Comparison of ENCODE assay signal across 9 cellular contexts in the genomic region with DNA sequence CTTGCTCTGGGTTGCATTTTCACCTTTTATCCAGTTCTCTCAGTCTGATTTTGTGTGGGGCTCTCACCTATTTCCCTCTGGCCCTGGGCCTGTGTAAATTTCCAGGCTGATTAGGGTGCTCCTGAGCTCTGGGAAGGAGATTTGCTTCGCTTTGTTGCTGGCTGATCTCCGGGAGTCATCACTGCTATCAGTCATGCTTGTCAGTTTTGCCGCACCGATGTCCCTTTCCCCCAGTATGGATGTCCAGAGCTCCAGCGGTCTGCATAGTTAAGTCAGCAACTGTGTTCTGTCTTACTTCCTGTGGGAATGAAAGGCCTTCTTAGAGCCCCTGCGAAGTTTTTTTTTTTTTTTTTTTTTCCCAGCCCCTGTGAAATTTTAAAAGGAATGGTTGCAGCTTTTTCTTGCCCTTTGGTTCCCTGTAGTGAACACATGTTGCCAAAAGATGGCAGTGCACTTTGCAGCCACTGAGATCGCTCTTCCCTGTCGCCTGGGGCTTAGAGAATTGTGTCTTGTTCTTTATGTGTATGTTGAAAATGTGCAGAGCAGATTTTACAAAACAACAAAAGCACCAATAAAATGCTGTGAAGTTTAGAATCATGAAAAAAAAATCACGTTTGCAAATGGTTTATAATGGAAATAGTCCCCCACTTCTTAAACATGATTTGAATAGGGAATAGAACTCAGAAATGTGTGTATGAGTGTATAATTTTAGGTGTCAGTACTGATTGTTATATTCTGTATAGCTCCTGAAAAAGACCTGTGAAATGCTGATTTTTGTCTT.
DNase-seq lines count a peak whose midpoint lies in the region; ATAC-seq, FAIRE-seq and TF ChIP-seq lines count a peak whose summit lies in the region.
"Had no signal": no experiment of that assay in that cellular context is flagged by ENCODE, and none has a peak within 500 bp of the region (broad histone marks: within the 10 kb centered on the region; RNA-seq: fewer than 3 reads in every experiment).

No MANE protein-coding gene starts in this region.

- H3K4me3 Mint-ChIP-seq in CD14-positive monocyte, result no peak overlapping the region
- H3K4me3 Mint-ChIP-seq: IgD-negative memory B cell had no signal

- H3K27me3 ChIP-seq in liver (ENCODE audit: control insufficient read depth in 4 of 4, insufficient read depth in 4 of 4, low read length in 3 of 4), result no peaks in the 10 kb centered on the region

- peaks cover 5 to 23% (median 6%) of the 10 kb centered on the region in 3 donors for H3K27me3 Mint-ChIP-seq in CD14-positive monocyte (ENCODE audit: low read depth in 3 of 3)

- peak overlapping the region; percentile 27 to 55 (median 35) for H3K4me3 ChIP-seq in liver (ENCODE audit: low read depth in 1 of 3, low read length in 3 of 3)

- TF ChIP-seq CTCF in CD14-positive monocyte (IDR thresholded peaks at IDR 0.05) (peak; percentile 74), liver (IDR thresholded peaks at IDR 0.05; ENCODE audit: low read depth, low read length, missing input control) (peak; percentile 77)

- H3K9me3 Mint-ChIP-seq in CD14-positive monocyte, result no peaks in the 10 kb centered on the region
- H3K9me3 Mint-ChIP-seq: IgD-negative memory B cell had no signal

- H3K27ac Mint-ChIP-seq in CD14-positive monocyte, result no peak overlapping the region
- H3K27ac Mint-ChIP-seq: IgD-negative memory B cell had no signal

- no peaks in the 10 kb centered on the region for H3K4me1 Mint-ChIP-seq in CD14-positive monocyte
- H3K4me1 Mint-ChIP-seq: IgD-negative memory B cell had no signal

- intact Hi-C loops in CD14-positive monocyte (cut with micrococcal nuclease), result no loop called here

- FAIRE-seq in colon (lab: Jason Lieb, UNC), result peak; percentile 77

- 8% methylated on average over 9 of the region's 9 CpGs for WGBS in liver

- H3K9me3 ChIP-seq in liver (ENCODE audit: control insufficient read depth in 4 of 4, low read length in 3 of 4), result no peaks in the 10 kb centered on the region

- peak; percentile 82 to 85 for TF ChIP-seq RAD21 in liver (IDR thresholded peaks at IDR 0.05)

- H3K36me3 ChIP-seq in liver (ENCODE audit: control insufficient read depth in 4 of 4, insufficient read depth in 3 of 4, low read depth in 1 of 4, low read length in 3 of 4), result no peaks in the 10 kb centered on the region

- no peaks in the 10 kb centered on the region for H3K36me3 Mint-ChIP-seq in CD14-positive monocyte

- H3K27ac ChIP-seq in liver (ENCODE audit: low read depth in 1 of 2, low read length in 2 of 2), result peak overlapping the region; percentile 95 to 96

- ATAC-seq in GM19463 (IDR thresholded peaks at IDR 0.05; ENCODE audit: unreplicated experiment) (peak; percentile 52), GM18520 (IDR thresholded peaks at IDR 0.05; ENCODE audit: unreplicated experiment) (no peak), HG03439 (IDR thresholded peaks at IDR 0.05; ENCODE audit: unreplicated experiment) (no peak)

- H3K4me1 ChIP-seq in liver (ENCODE audit: control insufficient read depth in 4 of 4, insufficient read depth in 4 of 4, low read length in 3 of 4), result peaks cover 3 to 53% (median 35%) of the 10 kb centered on the region in 4 donors

- H3K9ac ChIP-seq in liver (ENCODE audit: low read depth in 1 of 2, low read length in 2 of 2), result peak overlapping the region; percentile 28 to 96

- DNase-seq in CD14-positive monocyte (ENCODE audit: low spot score) (no peak), NCI-H2196 treated with DMSO at 0.1 percent for 48 hours (lab: John Stamatoyannopoulos, UW; ENCODE audit: unreplicated experiment) (peak; percentile 9), NCI-H187 (lab: John Stamatoyannopoulos, UW) (no peak)

TF ChIP-seq in liver, 16 proteins besides CTCF, POLR2A, EP300 and RAD21:
- peak in 1 of 2 donors; percentile 79 for TF ChIP-seq RXRA (IDR thresholded peaks at IDR 0.05)
- TF ChIP-seq EGR1 (IDR thresholded peaks at IDR 0.05; ENCODE audit: low read depth in 2 of 2), result no peak
- TF ChIP-seq, protein P1, sequence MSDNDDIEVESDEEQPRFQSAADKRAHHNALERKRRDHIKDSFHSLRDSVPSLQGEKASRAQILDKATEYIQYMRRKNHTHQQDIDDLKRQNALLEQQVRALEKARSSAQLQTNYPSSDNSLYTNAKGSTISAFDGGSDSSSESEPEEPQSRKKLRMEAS (IDR thresholded peaks at IDR 0.05), result no peak
- peak; percentile 32 for TF ChIP-seq TAF1 (conservative IDR thresholded peaks at IDR 0.05)
- TF ChIP-seq HNF4G (IDR thresholded peaks at IDR 0.05), result no peak
- peak; percentile 25 to 53 for TF ChIP-seq HNF4A (conservative IDR thresholded peaks at IDR 0.05)
- no peak for TF ChIP-seq FOXA1 (IDR thresholded peaks at IDR 0.05)
- TF ChIP-seq GABPA (IDR thresholded peaks at IDR 0.05 in 1 of 2, conservative IDR thresholded peaks at IDR 0.05 in 1 of 2), result no peak
- TF ChIP-seq, protein P2, sequence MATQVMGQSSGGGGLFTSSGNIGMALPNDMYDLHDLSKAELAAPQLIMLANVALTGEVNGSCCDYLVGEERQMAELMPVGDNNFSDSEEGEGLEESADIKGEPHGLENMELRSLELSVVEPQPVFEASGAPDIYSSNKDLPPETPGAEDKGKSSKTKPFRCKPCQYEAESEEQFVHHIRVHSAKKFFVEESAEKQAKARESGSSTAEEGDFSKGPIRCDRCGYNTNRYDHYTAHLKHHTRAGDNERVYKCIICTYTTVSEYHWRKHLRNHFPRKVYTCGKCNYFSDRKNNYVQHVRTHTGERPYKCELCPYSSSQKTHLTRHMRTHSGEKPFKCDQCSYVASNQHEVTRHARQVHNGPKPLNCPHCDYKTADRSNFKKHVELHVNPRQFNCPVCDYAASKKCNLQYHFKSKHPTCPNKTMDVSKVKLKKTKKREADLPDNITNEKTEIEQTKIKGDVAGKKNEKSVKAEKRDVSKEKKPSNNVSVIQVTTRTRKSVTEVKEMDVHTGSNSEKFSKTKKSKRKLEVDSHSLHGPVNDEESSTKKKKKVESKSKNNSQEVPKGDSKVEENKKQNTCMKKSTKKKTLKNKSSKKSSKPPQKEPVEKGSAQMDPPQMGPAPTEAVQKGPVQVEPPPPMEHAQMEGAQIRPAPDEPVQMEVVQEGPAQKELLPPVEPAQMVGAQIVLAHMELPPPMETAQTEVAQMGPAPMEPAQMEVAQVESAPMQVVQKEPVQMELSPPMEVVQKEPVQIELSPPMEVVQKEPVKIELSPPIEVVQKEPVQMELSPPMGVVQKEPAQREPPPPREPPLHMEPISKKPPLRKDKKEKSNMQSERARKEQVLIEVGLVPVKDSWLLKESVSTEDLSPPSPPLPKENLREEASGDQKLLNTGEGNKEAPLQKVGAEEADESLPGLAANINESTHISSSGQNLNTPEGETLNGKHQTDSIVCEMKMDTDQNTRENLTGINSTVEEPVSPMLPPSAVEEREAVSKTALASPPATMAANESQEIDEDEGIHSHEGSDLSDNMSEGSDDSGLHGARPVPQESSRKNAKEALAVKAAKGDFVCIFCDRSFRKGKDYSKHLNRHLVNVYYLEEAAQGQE (IDR thresholded peaks at IDR 0.05), result peak; percentile 35
- TF ChIP-seq YY1 (IDR thresholded peaks at IDR 0.05), result peak; percentile 51
- TF ChIP-seq NR2F2 (IDR thresholded peaks at IDR 0.05), result no peak
- TF ChIP-seq ZBTB33 (IDR thresholded peaks at IDR 0.05), result peak; percentile 41
- peak; percentile 70 for TF ChIP-seq FOXA2 (IDR thresholded peaks at IDR 0.05)
- TF ChIP-seq SP1 (IDR thresholded peaks at IDR 0.05), result peak; percentile 36
- no peak for TF ChIP-seq ATF3 (IDR thresholded peaks at IDR 0.05)
- no peak for TF ChIP-seq JUND (IDR thresholded peaks at IDR 0.05)
